1 cellular context compared by ENCODE assay signal in genomic region chr19:13117772-13118423, GRCh38.
A peak's percentile ranks its signal among the peaks of the same experiment; 100 is the strongest.
TF ChIP-seq lines count a peak whose summit lies in the region.

TSS of gene NACC1 (plus strand) at chr19:13118264. CDS start at chr19:13135208, 16,944 bp downstream.

TF ChIP-seq in HepG2, 621 proteins besides CTCF, POLR2A, EP300 and RAD21 (continued from another document and continues in another):
- TF ChIP-seq HMGXB4 (CRISPR knock-in tag; IDR thresholded peaks at IDR 0.05; ENCODE audit: borderline replicate concordance in 1 of 2, low read depth in 1 of 2) (no peak; a peak in 2 of 4 replicates), STAT6 (CRISPR knock-in tag; IDR thresholded peaks at IDR 0.05; ENCODE audit: borderline replicate concordance) (no peak), ZNF777 (CRISPR knock-in tag; IDR thresholded peaks at IDR 0.05) (peak; percentile 58; the same call in 1 of the 2 replicates), SP4 (CRISPR knock-in tag; IDR thresholded peaks at IDR 0.05) (peak; percentile 95), HDAC1 (CRISPR knock-in tag; IDR thresholded peaks at IDR 0.05) (peak; percentile 45), KLF9 (CRISPR knock-in tag; IDR thresholded peaks at IDR 0.05; ENCODE audit: low read depth) (no peak), ZNF264 (CRISPR knock-in tag; IDR thresholded peaks at IDR 0.05) (no peak), FOXC1 (CRISPR knock-in tag; IDR thresholded peaks at IDR 0.05; ENCODE audit: borderline replicate concordance) (no peak), MNT (IDR thresholded peaks at IDR 0.05) (no peak), SKI (IDR thresholded peaks at IDR 0.05; ENCODE audit: partially characterized antibody) (no peak), ZNF180 (CRISPR knock-in tag; IDR thresholded peaks at IDR 0.05; ENCODE audit: borderline replicate concordance, low read depth) (no peak), ZBTB1 (CRISPR knock-in tag; IDR thresholded peaks at IDR 0.05; ENCODE audit: borderline replicate concordance) (no peak), MTA3 (CRISPR knock-in tag; IDR thresholded peaks at IDR 0.05) (no peak), FOXJ3 (CRISPR knock-in tag; IDR thresholded peaks at IDR 0.05; ENCODE audit: borderline replicate concordance) (no peak), ZNF317 (CRISPR knock-in tag; IDR thresholded peaks at IDR 0.05) (0 out of 2 replicates have a peak, but pooled peaks have one; percentile 27), ATF4 (CRISPR knock-in tag; IDR thresholded peaks at IDR 0.05) (no peak), POLR2AphosphoS5 (IDR thresholded peaks at IDR 0.05; ENCODE audit: low read depth, low read length) (no peak), JUND (CRISPR knock-in tag; IDR thresholded peaks at IDR 0.05) (no peak), NR2C2 (CRISPR knock-in tag; IDR thresholded peaks at IDR 0.05; ENCODE audit: borderline replicate concordance) (no peak), DBP (CRISPR knock-in tag; IDR thresholded peaks at IDR 0.05; ENCODE audit: not compliant biosample characterization) (no peak), MLX (CRISPR knock-in tag; IDR thresholded peaks at IDR 0.05) (no peak), THAP7 (CRISPR knock-in tag; IDR thresholded peaks at IDR 0.05) (no peak), RERE (CRISPR knock-in tag; IDR thresholded peaks at IDR 0.05; ENCODE audit: low read depth) (no peak), SKIL (CRISPR knock-in tag; IDR thresholded peaks at IDR 0.05; ENCODE audit: borderline replicate concordance) (no peak), HDAC2 (CRISPR knock-in tag; IDR thresholded peaks at IDR 0.05) (peak; percentile 46; the same call in 1 of the 2 replicates), RAD51 (IDR thresholded peaks at IDR 0.05; ENCODE audit: borderline replicate concordance) (no peak), ARID3A (IDR thresholded peaks at IDR 0.05; ENCODE audit: low read depth, low read length) (no peak), ELK4 (CRISPR knock-in tag; IDR thresholded peaks at IDR 0.05; ENCODE audit: borderline replicate concordance) (no peak), ZNF574 (CRISPR knock-in tag; IDR thresholded peaks at IDR 0.05) (peak; percentile 98), HNRNPL (IDR thresholded peaks at IDR 0.05; ENCODE audit: low read depth, low read length) (no peak), BHLHE40 (IDR thresholded peaks at IDR 0.05; ENCODE audit: low read length) (no peak), ZNF670 (CRISPR knock-in tag; IDR thresholded peaks at IDR 0.05; ENCODE audit: borderline replicate concordance) (no peak)
